In the genomic region with DNA sequence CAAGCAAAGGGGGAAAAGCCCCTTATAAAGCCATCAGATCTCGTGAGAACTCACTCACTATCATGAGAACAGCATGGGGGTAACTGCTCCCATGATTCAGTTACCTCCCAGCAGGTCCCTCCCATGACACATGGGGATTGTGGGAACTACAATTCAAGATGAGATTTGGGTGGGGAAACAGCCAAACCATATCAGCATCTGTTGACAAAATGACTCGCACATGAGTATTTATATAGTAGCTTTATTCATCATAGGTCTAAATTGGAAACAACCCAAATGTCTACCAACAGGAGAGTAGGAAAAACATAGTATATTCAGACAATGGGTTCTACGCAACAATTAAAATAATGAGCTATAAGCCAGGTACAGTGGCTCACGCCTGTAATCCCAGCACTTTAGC, we compare ENCODE assay signal across 7 cellular contexts. TPM values are rescaled to one million over a fixed set of nuclear protein-coding genes. Genes with fewer than 3 reads are reported as not detected.
DNase-seq lines count a peak whose midpoint lies in the region; ATAC-seq, FAIRE-seq and TF ChIP-seq lines count a peak whose summit lies in the region.
"Not testable (repeated sequence)": the region's sequence is repeated elsewhere in the genome, so short reads cannot be mapped to it uniquely, and the experiment has no call there.

No MANE protein-coding gene starts in this region.

- not testable (repeated sequence) for DNase-seq in CD8-positive, alpha-beta T cell; H54 (ENCODE audit: insufficient read length, low spot score); RWPE2 (ENCODE audit: low spot score); activated naive CD4-positive, alpha-beta T cell treated with anti-CD3 and anti-CD28 coated beads for 36 hours
- DNase-seq in LHCN-M2 (ENCODE audit: low read depth) (peak; percentile 71), bronchial epithelial cell (ENCODE audit: low read depth) (peak; percentile 79), foreskin fibroblast (peak; percentile 42 to 72)

- H3K4me1 Mint-ChIP-seq in CD8-positive, alpha-beta T cell (ENCODE audit: low read depth), result peaks cover 23% of the 10 kb centered on the region
- H3K4me1 Mint-ChIP-seq in activated naive CD4-positive, alpha-beta T cell treated with anti-CD3 and anti-CD28 coated beads for 36 hours (ENCODE audit: low read depth), result peaks cover 32% of the 10 kb centered on the region

- H3K27ac Mint-ChIP-seq in CD8-positive, alpha-beta T cell, result peak overlapping the region; percentile 43
- H3K27ac Mint-ChIP-seq in activated naive CD4-positive, alpha-beta T cell treated with anti-CD3 and anti-CD28 coated beads for 36 hours, result peak overlapping the region; percentile 9

- not testable (repeated sequence) for H3K27ac ChIP-seq in CD8-positive, alpha-beta T cell (ENCODE audit: low read depth, low read length); RWPE2 (ENCODE audit: poor library complexity, severe bottlenecking)

- peaks cover 14% of the 10 kb centered on the region for H3K4me1 ChIP-seq in CD8-positive, alpha-beta T cell (ENCODE audit: insufficient read depth, low read length)
- not testable (repeated sequence) for H3K4me1 ChIP-seq in RWPE2 (ENCODE audit: insufficient read depth, poor library complexity, severe bottlenecking)

- peaks cover 36% of the 10 kb centered on the region for H3K36me3 ChIP-seq in CD8-positive, alpha-beta T cell (ENCODE audit: insufficient read depth, low read length)
- H3K36me3 ChIP-seq in RWPE2 (ENCODE audit: low read depth) (peaks cover 59% of the 10 kb centered on the region), bronchial epithelial cell (ENCODE audit: control insufficient read depth, insufficient read depth, low read length) (peaks cover 15% of the 10 kb centered on the region)

- not testable (repeated sequence) for H3K9me3 ChIP-seq in CD8-positive, alpha-beta T cell (ENCODE audit: low read length); RWPE2 (ENCODE audit: severe bottlenecking)

- intact Hi-C loops in CD8-positive, alpha-beta T cell (cut with DNase I, micrococcal nuclease), result loop anchor here (5.0 kb wide), 2 partner anchors 40 to 870 kb away; a partner anchor contains a TSS
- intact Hi-C loops in activated naive CD4-positive, alpha-beta T cell treated with anti-CD3 and anti-CD28 coated beads for 36 hours (cut with micrococcal nuclease), result not testable (repeated sequence)

- H3K4me3 Mint-ChIP-seq in CD8-positive, alpha-beta T cell; activated naive CD4-positive, alpha-beta T cell treated with anti-CD3 and anti-CD28 coated beads for 36 hours: not testable (repeated sequence)

- not testable (repeated sequence) for TF ChIP-seq POLR2A in H54 (IDR thresholded peaks at IDR 0.05; ENCODE audit: low read depth, low read length)

- peaks cover 86% of the 10 kb centered on the region for H3K36me3 Mint-ChIP-seq in CD8-positive, alpha-beta T cell
- peaks cover 57% of the 10 kb centered on the region for H3K36me3 Mint-ChIP-seq in activated naive CD4-positive, alpha-beta T cell treated with anti-CD3 and anti-CD28 coated beads for 36 hours (ENCODE audit: low read depth)

- H3K9me3 Mint-ChIP-seq in CD8-positive, alpha-beta T cell, result not testable (repeated sequence)
- H3K9me3 Mint-ChIP-seq in activated naive CD4-positive, alpha-beta T cell treated with anti-CD3 and anti-CD28 coated beads for 36 hours, result peaks cover 12% of the 10 kb centered on the region

- H3K27me3 ChIP-seq in CD8-positive, alpha-beta T cell (ENCODE audit: insufficient read depth, low read length); RWPE2 (ENCODE audit: insufficient read depth, poor library complexity, severe bottlenecking); bronchial epithelial cell (ENCODE audit: control insufficient read depth, insufficient read depth, low read length): not testable (repeated sequence)

- FAIRE-seq in H54 (lab: Jason Lieb, UNC), result peak; percentile 78
- FAIRE-seq in bronchial epithelial cell (lab: Jason Lieb, UNC), result not testable (repeated sequence)

- ATAC-seq in CD8-positive, alpha-beta T cell, result not testable (repeated sequence)
- ATAC-seq in RWPE2 (ENCODE audit: low read depth), result peak; percentile 45; the same call in 2 of the 3 replicates

- not testable (repeated sequence) for H3K27me3 Mint-ChIP-seq in CD8-positive, alpha-beta T cell (ENCODE audit: low read depth); activated naive CD4-positive, alpha-beta T cell treated with anti-CD3 and anti-CD28 coated beads for 36 hours (ENCODE audit: low read depth)

- POLR2A ChIA-PET in CD8-positive, alpha-beta T cell (lab: Charles Lee), result not testable (repeated sequence)

- CTCF ChIA-PET in CD8-positive, alpha-beta T cell (lab: Charles Lee), result interaction anchor here (1.6 kb wide), 1 partner anchor 70 kb away, joined by 3 read pairs; no protein-coding TSS in a partner anchor
- CTCF ChIA-PET in activated naive CD4-positive, alpha-beta T cell treated with anti-CD3 and anti-CD28 coated beads for 36 hours (lab: Charles Lee), result interaction anchor here (1.1 kb wide), 1 partner anchor 65 kb away, joined by 3 read pairs; no protein-coding TSS in a partner anchor

- H3K4me3 ChIP-seq in CD8-positive, alpha-beta T cell (ENCODE audit: low read depth, low read length); RWPE2 (ENCODE audit: severe bottlenecking); bronchial epithelial cell (ENCODE audit: low read depth, low read length); foreskin fibroblast (ENCODE audit: low read depth in 1 of 2, low read length in 2 of 2): not testable (repeated sequence)

- TF ChIP-seq CTCF in CD8-positive, alpha-beta T cell (IDR thresholded peaks at IDR 0.05); RWPE2 (IDR thresholded peaks at IDR 0.05; ENCODE audit: poor library complexity, severe bottlenecking); bronchial epithelial cell (IDR thresholded peaks at IDR 0.05; ENCODE audit: insufficient read depth, low read length, severe bottlenecking); foreskin fibroblast (IDR thresholded peaks at IDR 0.05; ENCODE audit: low read depth, low read length): not testable (repeated sequence)

RNA-seq across cellular contexts. Expression of a gene that starts 40.5 kb away (rescaled TPM):
- 100 to 1,000 TPM; 129 to 130 TPM for total RNA-seq in CD8-positive, alpha-beta T cell
- total RNA-seq in LHCN-M2 (2014; rRNA removed) (6.1 and 6.8 TPM in 2 replicates), bronchial epithelial cell (12.1 and 15.9 TPM in 2 replicates)
- 3.9 TPM for polyA plus RNA-seq in LHCN-M2 (2012)
- total RNA-seq in activated naive CD4-positive, alpha-beta T cell treated with anti-CD3 and anti-CD28 coated beads for 36 hours, result 10 to 100 TPM; 70.8 to 71.9 TPM

RNA-seq across cellular contexts. Expression of a gene that starts 46.5 kb away (rescaled TPM):
- 10 to 100 TPM; 22.3 to 22.7 TPM for total RNA-seq in CD8-positive, alpha-beta T cell
- total RNA-seq in LHCN-M2 (2014; rRNA removed) (18.8 and 19.2 TPM in 2 replicates), bronchial epithelial cell (21.8 and 35.8 TPM in 2 replicates)
- 23.5 TPM for polyA plus RNA-seq in LHCN-M2 (2012)
- total RNA-seq in activated naive CD4-positive, alpha-beta T cell treated with anti-CD3 and anti-CD28 coated beads for 36 hours, result 10 to 100 TPM; 58.1 to 59.2 TPM

RNA-seq across cellular contexts. Expression of a gene that starts 48.5 kb away (rescaled TPM):
- 1 to 10 TPM; 2.0 to 2.4 TPM for total RNA-seq in CD8-positive, alpha-beta T cell
- 3.3 and 4.9 TPM in 2 replicates for total RNA-seq in LHCN-M2 (2014; rRNA removed)
- 8.0 TPM for polyA plus RNA-seq in LHCN-M2 (2012)
- 1 to 10 TPM; 7.4 to 8.9 TPM for total RNA-seq in activated naive CD4-positive, alpha-beta T cell treated with anti-CD3 and anti-CD28 coated beads for 36 hours
- total RNA-seq in bronchial epithelial cell, result 5.3 and 6.8 TPM in 2 replicates
